Comparison of ENCODE assay signal across 2 cellular contexts in the genomic region with DNA sequence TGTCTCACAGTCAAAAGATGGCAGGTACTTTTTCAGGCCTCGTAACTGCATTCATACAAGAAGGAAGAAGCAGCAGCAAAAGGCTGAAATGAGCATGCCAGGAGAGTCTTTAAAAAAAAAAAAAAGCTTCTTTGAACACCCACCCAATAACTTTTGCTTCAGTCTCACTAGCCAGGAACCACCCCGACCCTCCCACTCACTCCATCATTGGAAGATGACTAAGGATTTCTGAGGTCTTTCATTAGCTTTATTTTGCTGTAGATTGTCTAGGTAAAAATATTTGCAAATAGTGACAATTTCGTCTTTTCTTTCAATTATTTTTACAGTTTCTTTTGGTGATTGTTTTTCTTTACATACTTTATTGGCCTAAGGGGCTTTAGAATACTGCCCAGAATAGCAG.
TF ChIP-seq lines count a peak whose summit lies in the region.

No MANE protein-coding gene starts in this region.

TF ChIP-seq in K562, 482 proteins besides CTCF, POLR2A, EP300 and RAD21 (continues in another document):
- no peak for TF ChIP-seq HMG20B (CRISPR knock-in tag; IDR thresholded peaks at IDR 0.05)
- TF ChIP-seq NFE2 (IDR thresholded peaks at IDR 0.05; ENCODE audit: low read depth): peak; percentile 88
- TF ChIP-seq ZZZ3 (IDR thresholded peaks at IDR 0.05): no peak
- TF ChIP-seq ARID1B (IDR thresholded peaks at IDR 0.05): no peak
- peak; percentile 71 for TF ChIP-seq MAFG (tag; conservative IDR thresholded peaks at IDR 0.05)
- TF ChIP-seq FUS (optimal IDR thresholded peaks at IDR 0.05; ENCODE audit: low read depth, low read length): no peak
- TF ChIP-seq CBX1 (IDR thresholded peaks at IDR 0.05; ENCODE audit: low read depth): no peak
- no peak for TF ChIP-seq KLF1 (tag; IDR thresholded peaks at IDR 0.05)
- no peak for TF ChIP-seq ZNF77 (CRISPR knock-in tag; IDR thresholded peaks at IDR 0.05)
- TF ChIP-seq, protein P1, sequence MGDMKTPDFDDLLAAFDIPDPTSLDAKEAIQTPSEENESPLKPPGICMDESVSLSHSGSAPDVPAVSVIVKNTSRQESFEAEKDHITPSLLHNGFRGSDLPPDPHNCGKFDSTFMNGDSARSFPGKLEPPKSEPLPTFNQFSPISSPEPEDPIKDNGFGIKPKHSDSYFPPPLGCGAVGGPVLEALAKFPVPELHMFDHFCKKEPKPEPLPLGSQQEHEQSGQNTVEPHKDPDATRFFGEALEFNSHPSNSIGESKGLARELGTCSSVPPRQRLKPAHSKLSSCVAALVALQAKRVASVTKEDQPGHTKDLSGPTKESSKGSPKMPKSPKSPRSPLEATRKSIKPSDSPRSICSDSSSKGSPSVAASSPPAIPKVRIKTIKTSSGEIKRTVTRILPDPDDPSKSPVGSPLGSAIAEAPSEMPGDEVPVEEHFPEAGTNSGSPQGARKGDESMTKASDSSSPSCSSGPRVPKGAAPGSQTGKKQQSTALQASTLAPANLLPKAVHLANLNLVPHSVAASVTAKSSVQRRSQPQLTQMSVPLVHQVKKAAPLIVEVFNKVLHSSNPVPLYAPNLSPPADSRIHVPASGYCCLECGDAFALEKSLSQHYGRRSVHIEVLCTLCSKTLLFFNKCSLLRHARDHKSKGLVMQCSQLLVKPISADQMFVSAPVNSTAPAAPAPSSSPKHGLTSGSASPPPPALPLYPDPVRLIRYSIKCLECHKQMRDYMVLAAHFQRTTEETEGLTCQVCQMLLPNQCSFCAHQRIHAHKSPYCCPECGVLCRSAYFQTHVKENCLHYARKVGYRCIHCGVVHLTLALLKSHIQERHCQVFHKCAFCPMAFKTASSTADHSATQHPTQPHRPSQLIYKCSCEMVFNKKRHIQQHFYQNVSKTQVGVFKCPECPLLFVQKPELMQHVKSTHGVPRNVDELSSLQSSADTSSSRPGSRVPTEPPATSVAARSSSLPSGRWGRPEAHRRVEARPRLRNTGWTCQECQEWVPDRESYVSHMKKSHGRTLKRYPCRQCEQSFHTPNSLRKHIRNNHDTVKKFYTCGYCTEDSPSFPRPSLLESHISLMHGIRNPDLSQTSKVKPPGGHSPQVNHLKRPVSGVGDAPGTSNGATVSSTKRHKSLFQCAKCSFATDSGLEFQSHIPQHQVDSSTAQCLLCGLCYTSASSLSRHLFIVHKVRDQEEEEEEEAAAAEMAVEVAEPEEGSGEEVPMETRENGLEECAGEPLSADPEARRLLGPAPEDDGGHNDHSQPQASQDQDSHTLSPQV (IDR thresholded peaks at IDR 0.05): peak; percentile 41; the same call in 1 of the 2 replicates
- no peak for TF ChIP-seq CHCHD3 (CRISPR knock-in tag; IDR thresholded peaks at IDR 0.05)
- TF ChIP-seq, protein P2, sequence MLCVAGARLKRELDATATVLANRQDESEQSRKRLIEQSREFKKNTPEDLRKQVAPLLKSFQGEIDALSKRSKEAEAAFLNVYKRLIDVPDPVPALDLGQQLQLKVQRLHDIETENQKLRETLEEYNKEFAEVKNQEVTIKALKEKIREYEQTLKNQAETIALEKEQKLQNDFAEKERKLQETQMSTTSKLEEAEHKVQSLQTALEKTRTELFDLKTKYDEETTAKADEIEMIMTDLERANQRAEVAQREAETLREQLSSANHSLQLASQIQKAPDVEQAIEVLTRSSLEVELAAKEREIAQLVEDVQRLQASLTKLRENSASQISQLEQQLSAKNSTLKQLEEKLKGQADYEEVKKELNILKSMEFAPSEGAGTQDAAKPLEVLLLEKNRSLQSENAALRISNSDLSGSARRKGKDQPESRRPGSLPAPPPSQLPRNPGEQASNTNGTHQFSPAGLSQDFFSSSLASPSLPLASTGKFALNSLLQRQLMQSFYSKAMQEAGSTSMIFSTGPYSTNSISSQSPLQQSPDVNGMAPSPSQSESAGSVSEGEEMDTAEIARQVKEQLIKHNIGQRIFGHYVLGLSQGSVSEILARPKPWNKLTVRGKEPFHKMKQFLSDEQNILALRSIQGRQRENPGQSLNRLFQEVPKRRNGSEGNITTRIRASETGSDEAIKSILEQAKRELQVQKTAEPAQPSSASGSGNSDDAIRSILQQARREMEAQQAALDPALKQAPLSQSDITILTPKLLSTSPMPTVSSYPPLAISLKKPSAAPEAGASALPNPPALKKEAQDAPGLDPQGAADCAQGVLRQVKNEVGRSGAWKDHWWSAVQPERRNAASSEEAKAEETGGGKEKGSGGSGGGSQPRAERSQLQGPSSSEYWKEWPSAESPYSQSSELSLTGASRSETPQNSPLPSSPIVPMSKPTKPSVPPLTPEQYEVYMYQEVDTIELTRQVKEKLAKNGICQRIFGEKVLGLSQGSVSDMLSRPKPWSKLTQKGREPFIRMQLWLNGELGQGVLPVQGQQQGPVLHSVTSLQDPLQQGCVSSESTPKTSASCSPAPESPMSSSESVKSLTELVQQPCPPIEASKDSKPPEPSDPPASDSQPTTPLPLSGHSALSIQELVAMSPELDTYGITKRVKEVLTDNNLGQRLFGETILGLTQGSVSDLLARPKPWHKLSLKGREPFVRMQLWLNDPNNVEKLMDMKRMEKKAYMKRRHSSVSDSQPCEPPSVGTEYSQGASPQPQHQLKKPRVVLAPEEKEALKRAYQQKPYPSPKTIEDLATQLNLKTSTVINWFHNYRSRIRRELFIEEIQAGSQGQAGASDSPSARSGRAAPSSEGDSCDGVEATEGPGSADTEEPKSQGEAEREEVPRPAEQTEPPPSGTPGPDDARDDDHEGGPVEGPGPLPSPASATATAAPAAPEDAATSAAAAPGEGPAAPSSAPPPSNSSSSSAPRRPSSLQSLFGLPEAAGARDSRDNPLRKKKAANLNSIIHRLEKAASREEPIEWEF (CRISPR knock-in tag; IDR thresholded peaks at IDR 0.05): no peak

TF ChIP-seq in HEK293T, 16 proteins besides CTCF, POLR2A, EP300 and RAD21:
- no peak for TF ChIP-seq SP1 (IDR thresholded peaks at IDR 0.05)
- no peak for TF ChIP-seq FOXA1 (IDR thresholded peaks at IDR 0.05)
- TF ChIP-seq TARDBP (IDR thresholded peaks at IDR 0.05): no peak
- TF ChIP-seq ZNF384 (IDR thresholded peaks at IDR 0.05): no peak
- no peak for TF ChIP-seq NFRKB (IDR thresholded peaks at IDR 0.05)
- no peak for TF ChIP-seq CTBP1 (IDR thresholded peaks at IDR 0.05; ENCODE audit: borderline replicate concordance)
- TF ChIP-seq, protein P3, sequence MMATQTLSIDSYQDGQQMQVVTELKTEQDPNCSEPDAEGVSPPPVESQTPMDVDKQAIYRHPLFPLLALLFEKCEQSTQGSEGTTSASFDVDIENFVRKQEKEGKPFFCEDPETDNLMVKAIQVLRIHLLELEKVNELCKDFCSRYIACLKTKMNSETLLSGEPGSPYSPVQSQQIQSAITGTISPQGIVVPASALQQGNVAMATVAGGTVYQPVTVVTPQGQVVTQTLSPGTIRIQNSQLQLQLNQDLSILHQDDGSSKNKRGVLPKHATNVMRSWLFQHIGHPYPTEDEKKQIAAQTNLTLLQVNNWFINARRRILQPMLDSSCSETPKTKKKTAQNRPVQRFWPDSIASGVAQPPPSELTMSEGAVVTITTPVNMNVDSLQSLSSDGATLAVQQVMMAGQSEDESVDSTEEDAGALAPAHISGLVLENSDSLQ (IDR thresholded peaks at IDR 0.05): no peak
- TF ChIP-seq ARNT (IDR thresholded peaks at IDR 0.05): no peak
- TF ChIP-seq L3MBTL2 (conservative IDR thresholded peaks at IDR 0.05): no peak
- no peak for TF ChIP-seq BHLHE40 (IDR thresholded peaks at IDR 0.05; ENCODE audit: borderline replicate concordance)
- no peak for TF ChIP-seq HDGF (IDR thresholded peaks at IDR 0.05; ENCODE audit: borderline replicate concordance)
- TF ChIP-seq ELF4 (IDR thresholded peaks at IDR 0.05): no peak
- TF ChIP-seq SUZ12 (IDR thresholded peaks at IDR 0.05): no peak
